Comparison of ENCODE assay signal across 17 cellular contexts in genomic region chr7:57216340-57216739, GRCh38.
A peak's percentile ranks its signal among the peaks of the same experiment; 100 is the strongest.
DNase-seq lines count a peak whose midpoint lies in the region; ATAC-seq, FAIRE-seq and TF ChIP-seq lines count a peak whose summit lies in the region.
"Had no signal": no experiment of that assay in that cellular context is flagged by ENCODE, and none has a peak within 500 bp of the region (broad histone marks: within the 10 kb centered on the region; RNA-seq: fewer than 3 reads in every experiment).

No MANE protein-coding gene starts in this region.

- H3K27ac ChIP-seq in right lobe of liver (no peak overlapping the region), HepG2 (ENCODE audit: extremely low read length, insufficient read depth, low read length) (no peak overlapping the region), kidney (ENCODE audit: low read depth in 2 of 2, low read length in 2 of 2) (no peak overlapping the region), ovary (no peak overlapping the region)
- H3K27ac ChIP-seq: 22Rv1, A549, C4-2B had no signal

- POLR2A ChIA-PET in HepG2 (lab: Yijun Ruan, JAX) = no interaction called here

- CTCF ChIA-PET in HepG2 (lab: Yijun Ruan, JAX; ENCODE audit: low intra/inter-chr PET ratio, low total read pairs) = no interaction called here

- H3K9ac ChIP-seq in HepG2 (ENCODE audit: insufficient read depth, low read depth, low read length) (no peak overlapping the region), kidney (ENCODE audit: low read length in 2 of 2) (no peak overlapping the region)

- DNase-seq in right lobe of liver (peak in 2 of 3 donors; percentile 2 to 19), HepG2 (ENCODE audit: low spot score) (no peak), kidney (peak; percentile 18), retina (peak; percentile 1), ovary (no peak), NCI-H526 treated with DMSO at 0.1 percent for 48 hours (lab: John Stamatoyannopoulos, UW) (no peak), putamen (ENCODE audit: low spot score) (no peak)
- DNase-seq: AML-193; CD4-positive, alpha-beta memory T cell; DMS153; DMS79; GF-D8; H9 had no signal

- intact Hi-C loops in right lobe of liver (cut with DNase I) (no loop called here), HepG2 (cut with micrococcal nuclease; ENCODE audit: unreplicated experiment) (no loop called here), kidney (cut with DNase I) (no loop called here), ovary (cut with DNase I) (no loop called here)

- H3K36me3 ChIP-seq in right lobe of liver (no peaks in the 10 kb centered on the region), HepG2 (replicated peaks in 1 of 2; ENCODE audit: control insufficient read depth in 1 of 2, insufficient read depth in 2 of 2, low read length in 2 of 2) (no peaks in the 10 kb centered on the region), kidney (ENCODE audit: control insufficient read depth in 1 of 2, insufficient read depth in 2 of 2, low read length in 2 of 2) (no peaks in the 10 kb centered on the region), ovary (no peaks in the 10 kb centered on the region)

- FAIRE-seq in HepG2 (lab: Jason Lieb, UNC) (no peak), kidney (lab: Jason Lieb, UNC) (no peak)
- FAIRE-seq: A549, H1 had no signal

- BruUV-seq in HepG2 (replicated peaks; lab: Mats Ljungman, UMichigan) = no TSS peak

- no peak overlapping the region for H3K4me3 ChIP-seq in right lobe of liver
- H3K4me3 ChIP-seq in HepG2 (replicated peaks in 1 of 3; ENCODE audit: insufficient read depth in 1 of 3, low read depth in 2 of 3, low read length in 3 of 3) = no peak overlapping the region
- no peak overlapping the region for H3K4me3 ChIP-seq in kidney (ENCODE audit: low read length in 2 of 2)
- H3K4me3 ChIP-seq in ovary = no peak overlapping the region
- H3K4me3 ChIP-seq: A549 had no signal

- TF ChIP-seq POLR2A in right lobe of liver (IDR thresholded peaks at IDR 0.05) = no peak
- TF ChIP-seq POLR2A in HepG2 (IDR thresholded peaks at IDR 0.05; ENCODE audit: insufficient read depth in 1 of 2, low read depth in 2 of 2, low read length in 2 of 2) = no peak
- no peak for TF ChIP-seq POLR2A in ovary (IDR thresholded peaks at IDR 0.05)

- no peaks in the 10 kb centered on the region for H3K79me2 ChIP-seq in HepG2 (ENCODE audit: insufficient read depth, low read length)

- H3K9me3 ChIP-seq in right lobe of liver = no peaks in the 10 kb centered on the region
- H3K9me3 ChIP-seq in HepG2 (ENCODE audit: low read length) = peaks cover 92% of the 10 kb centered on the region
- H3K9me3 ChIP-seq in kidney (ENCODE audit: control insufficient read depth in 1 of 2, low read length in 2 of 2) = peaks cover 1 to 5% of the 10 kb centered on the region in 2 donors
- peaks cover 0 to 5% of the 10 kb centered on the region in 2 donors for H3K9me3 ChIP-seq in ovary

- 32% methylated on average over 3 of the region's 6 CpGs for WGBS in right lobe of liver (ENCODE audit: insufficient coverage, low coverage, low lambda C conversion rate, missing lambda C conversion rate)
- WGBS in HepG2 (ENCODE audit: low lambda C conversion rate) = 3% methylated on average over 6 of the region's 6 CpGs
- WGBS in ovary, 3 donors = 59 to 62% (median 60%) methylated on average over 6 of the region's 6 CpGs

- in situ Hi-C loops in HepG2 (cut with HindIII; ENCODE audit: extremely low pct_ligation_motif_present, low pct_unique_long_range_greater_than_20kb) = no loop called here

- no peak for ATAC-seq in right lobe of liver
- no peak for ATAC-seq in HepG2
- ATAC-seq: A549 had no signal

- H3K4me1 ChIP-seq in right lobe of liver (no peaks in the 10 kb centered on the region), HepG2 (ENCODE audit: insufficient read depth, low read length) (no peaks in the 10 kb centered on the region), kidney (ENCODE audit: control insufficient read depth in 1 of 2, insufficient read depth in 1 of 2, low read depth in 1 of 2, low read length in 2 of 2) (no peaks in the 10 kb centered on the region), ovary (ENCODE audit: insufficient read depth) (no peaks in the 10 kb centered on the region)
- H3K4me1 ChIP-seq: A549 had no signal

- no peak overlapping the region for H2AFZ ChIP-seq in HepG2 (ENCODE audit: low read length)

- no peak overlapping the region for H3K4me2 ChIP-seq in HepG2 (ENCODE audit: low read depth, low read length)
- H3K4me2 ChIP-seq: A549 had no signal

- no peaks in the 10 kb centered on the region for H4K20me1 ChIP-seq in HepG2 (ENCODE audit: insufficient read depth, low read length)

- H3K27me3 ChIP-seq in right lobe of liver (no peaks in the 10 kb centered on the region), HepG2 (ENCODE audit: control insufficient read depth in 1 of 2, insufficient read depth in 2 of 2, low read length in 2 of 2) (no peaks in the 10 kb centered on the region), ovary (no peaks in the 10 kb centered on the region)

- TF ChIP-seq CTCF in right lobe of liver (IDR thresholded peaks at IDR 0.05) = no peak
- TF ChIP-seq CTCF in HepG2 (CRISPR knock-in tag; IDR thresholded peaks at IDR 0.05) = no peak
- no peak for TF ChIP-seq CTCF in kidney (IDR thresholded peaks at IDR 0.05; ENCODE audit: borderline replicate concordance, extremely low read depth, insufficient read depth)
- no peak for TF ChIP-seq CTCF in ovary (IDR thresholded peaks at IDR 0.05)

- no peak for TF ChIP-seq EP300 in HepG2 (IDR thresholded peaks at IDR 0.05; ENCODE audit: low read depth in 2 of 2, low read length in 2 of 2)
- TF ChIP-seq EP300 in HepG2 (CRISPR knock-in tag; IDR thresholded peaks at IDR 0.05; ENCODE audit: borderline replicate concordance) = no peak
- TF ChIP-seq EP300 in ovary (IDR thresholded peaks at IDR 0.05) = no peak

- TF ChIP-seq RAD21 in HepG2 (CRISPR knock-in tag; IDR thresholded peaks at IDR 0.05) = no peak

TF ChIP-seq in HepG2, 621 proteins besides CTCF, POLR2A, EP300 and RAD21:
- TF ChIP-seq ZEB1 (IDR thresholded peaks at IDR 0.05; ENCODE audit: insufficient replicate concordance, low read depth) (no peak), RFXANK (CRISPR knock-in tag; IDR thresholded peaks at IDR 0.05) (no peak), ZNF230 (CRISPR knock-in tag; IDR thresholded peaks at IDR 0.05) (no peak), ZNF784 (CRISPR knock-in tag; IDR thresholded peaks at IDR 0.05; ENCODE audit: borderline replicate concordance) (no peak), RBM39 (IDR thresholded peaks at IDR 0.05; ENCODE audit: low read depth, low read length, poor library complexity, severe bottlenecking) (no peak), SIX4 (CRISPR knock-in tag; IDR thresholded peaks at IDR 0.05) (no peak), PTBP1 (IDR thresholded peaks at IDR 0.05; ENCODE audit: low read depth, low read length, poor library complexity, severe bottlenecking) (no peak), ZNF333 (CRISPR knock-in tag; IDR thresholded peaks at IDR 0.05; ENCODE audit: borderline replicate concordance) (no peak), LCORL (IDR thresholded peaks at IDR 0.05) (no peak), LCORL (CRISPR knock-in tag; IDR thresholded peaks at IDR 0.05) (no peak), ZNF160 (CRISPR knock-in tag; IDR thresholded peaks at IDR 0.05) (no peak), ZBTB20 (CRISPR knock-in tag; IDR thresholded peaks at IDR 0.05; ENCODE audit: borderline replicate concordance, low read depth) (no peak), ZNF569 (CRISPR knock-in tag; IDR thresholded peaks at IDR 0.05; ENCODE audit: borderline replicate concordance) (no peak)

Comparison
In these comparisons a context has a peak if more than half of its experiments do, and no peak if none do; other contexts are left out.
1. DNase-seq: peak in right lobe of liver (2 of 3), kidney (single experiment) and retina (single experiment); none in HepG2 (single experiment), ovary (0 of 5), NCI-H526 treated with DMSO at 0.1 percent for 48 hours (single experiment) and putamen (single experiment).